In genomic region chr17:75785770-75786538, GRCh38 we compare ENCODE assay signal across 1 cellular context.
TF ChIP-seq lines count a peak whose summit lies in the region.

No MANE protein-coding gene starts in this region.

TF ChIP-seq in endothelial cell of umbilical vein, 7 proteins besides CTCF, POLR2A, EP300 and RAD21 (continued from another document):
- TF ChIP-seq EZH2 (IDR thresholded peaks at IDR 0.05; ENCODE audit: borderline replicate concordance, low read depth, low read length, severe bottlenecking) (no peak), MYC (IDR thresholded peaks at IDR 0.05; ENCODE audit: low read depth, low read length) (no peak), MAX (IDR thresholded peaks at IDR 0.05; ENCODE audit: insufficient read depth, insufficient read length) (no peak), GATA2 (IDR thresholded peaks at IDR 0.05; ENCODE audit: insufficient read depth, insufficient read length, low read depth, low read length) (no peak), FOS (IDR thresholded peaks at IDR 0.05; ENCODE audit: borderline replicate concordance, insufficient read depth, low read length) (no peak), JUN (IDR thresholded peaks at IDR 0.05; ENCODE audit: borderline replicate concordance, insufficient read depth, insufficient read length, low read depth) (no peak)
